In the genomic region with DNA sequence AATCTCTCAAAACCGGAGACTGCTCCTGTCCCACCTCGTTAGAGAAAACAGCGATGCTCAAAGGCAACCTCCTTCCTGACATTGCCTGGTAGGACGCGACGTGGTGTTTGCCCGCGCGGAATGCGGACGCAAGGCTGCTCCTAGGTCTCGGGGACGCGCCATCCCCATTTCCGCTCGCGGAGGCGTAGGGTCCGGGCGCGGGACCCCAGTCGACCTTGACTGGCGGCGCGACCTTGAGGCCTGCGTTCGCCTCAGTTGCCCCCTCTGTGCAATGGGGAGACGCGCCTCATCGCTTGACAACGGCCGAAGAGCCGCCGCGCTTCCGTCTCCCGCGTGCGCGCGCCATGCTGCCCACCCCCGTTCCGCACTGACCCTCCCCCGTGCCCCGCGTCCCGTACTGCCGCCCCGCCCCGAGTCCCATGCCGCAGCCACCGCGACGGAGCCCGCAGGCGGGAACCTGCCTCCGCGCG, we compare ENCODE assay signal across 8 cellular contexts. TPM values are rescaled to one million over a fixed set of nuclear protein-coding genes. Genes with fewer than 3 reads are reported as not detected.
DNase-seq lines count a peak whose midpoint lies in the region; ATAC-seq, FAIRE-seq and TF ChIP-seq lines count a peak whose summit lies in the region.

No MANE protein-coding gene starts in this region.

- FAIRE-seq in frontal cortex (lab: Jason Lieb, UNC) = no peak

- DNase-seq in AG08396 (ENCODE audit: low spot score) = peak; percentile 60
- DNase-seq in NCI-H526 treated with DMSO at 0.1 percent for 48 hours (lab: John Stamatoyannopoulos, UW) = peak; percentile 70
- DNase-seq in iPS-NIHi7 (ENCODE audit: extremely low spot score) = peak; percentile 76
- DNase-seq in stimulated activated naive B cell treated with anti-CD40 and anti-IgM and Interleukin-4, amounts not matched to agents 10 μg/mL and 1 μg/mL and 100 μg/mL, for 72 hours = no peak
- DNase-seq in frontal cortex (ENCODE audit: low spot score in 2 of 2) = no peak

- H3K9me3 Mint-ChIP-seq in brain = no peaks in the 10 kb centered on the region
- H3K9me3 Mint-ChIP-seq in stimulated activated naive B cell treated with anti-CD40 and anti-IgM and Interleukin-4, amounts not matched to agents 10 μg/mL and 1 μg/mL and 100 μg/mL, for 72 hours = no peaks in the 10 kb centered on the region

- H3K4me3 Mint-ChIP-seq in brain = peak overlapping the region; percentile 88 to 99 (median 98)
- peak overlapping the region; percentile 95 to 96 for H3K4me3 Mint-ChIP-seq in stimulated activated naive B cell treated with anti-CD40 and anti-IgM and Interleukin-4, amounts not matched to agents 10 μg/mL and 1 μg/mL and 100 μg/mL, for 72 hours

- TF ChIP-seq CTCF in brain (conservative IDR thresholded peaks at IDR 0.05) = no peak

- H3K4me1 Mint-ChIP-seq in brain = peaks cover 33% of the 10 kb centered on the region
- H3K4me1 Mint-ChIP-seq in stimulated activated naive B cell treated with anti-CD40 and anti-IgM and Interleukin-4, amounts not matched to agents 10 μg/mL and 1 μg/mL and 100 μg/mL, for 72 hours = peaks cover 15 to 29% of the 10 kb centered on the region in 2 donors

- peaks cover 7% of the 10 kb centered on the region for H3K27me3 Mint-ChIP-seq in brain
- no peaks in the 10 kb centered on the region for H3K27me3 Mint-ChIP-seq in stimulated activated naive B cell treated with anti-CD40 and anti-IgM and Interleukin-4, amounts not matched to agents 10 μg/mL and 1 μg/mL and 100 μg/mL, for 72 hours

- peaks cover 32% of the 10 kb centered on the region for H3K36me3 Mint-ChIP-seq in brain
- H3K36me3 Mint-ChIP-seq in stimulated activated naive B cell treated with anti-CD40 and anti-IgM and Interleukin-4, amounts not matched to agents 10 μg/mL and 1 μg/mL and 100 μg/mL, for 72 hours = peaks cover 23 to 39% of the 10 kb centered on the region in 2 donors

- ATAC-seq in GM18502 (IDR thresholded peaks at IDR 0.05; ENCODE audit: poor library complexity, unreplicated experiment) = peak; percentile 34
- ATAC-seq in HG03045 (IDR thresholded peaks at IDR 0.05; ENCODE audit: unreplicated experiment) = peak; percentile 12
- ATAC-seq in stimulated activated naive B cell treated with anti-CD40 and anti-IgM and Interleukin-4, amounts not matched to agents 10 μg/mL and 1 μg/mL and 100 μg/mL, for 72 hours (replicated peaks) = peak; percentile 29 to 31

- peak overlapping the region; percentile 94 to 97 (median 95) for H3K27ac Mint-ChIP-seq in brain
- peak overlapping the region; percentile 99 for H3K27ac Mint-ChIP-seq in stimulated activated naive B cell treated with anti-CD40 and anti-IgM and Interleukin-4, amounts not matched to agents 10 μg/mL and 1 μg/mL and 100 μg/mL, for 72 hours

RNA-seq across cellular contexts. Expression of a gene that starts 0.4 kb away (rescaled TPM):
- 3,075 TPM for polyA plus RNA-seq in brain (ENCODE audit: insufficient read depth, low read depth, low replicate concordance)
- 518 TPM for total RNA-seq in frontal cortex

RNA-seq across cellular contexts. Expression of a gene that starts 47.4 kb away (rescaled TPM):
- 118 TPM for polyA plus RNA-seq in brain (ENCODE audit: insufficient read depth, low read depth, low replicate concordance)
- total RNA-seq in frontal cortex = 9.8 TPM

RNA-seq across cellular contexts. Expression of a gene that starts 51.8 kb away (rescaled TPM):
- polyA plus RNA-seq in brain (ENCODE audit: insufficient read depth, low read depth, low replicate concordance) = 302 TPM
- total RNA-seq in frontal cortex = 227 TPM

Comparison
In these comparisons a context has a peak if more than half of its experiments do, and no peak if none do; other contexts are left out.
1. DNase-seq: peak in AG08396 (single experiment), NCI-H526 treated with DMSO at 0.1 percent for 48 hours (single experiment) and iPS-NIHi7 (single experiment); none in stimulated activated naive B cell treated with anti-CD40 and anti-IgM and Interleukin-4, amounts not matched to agents 10 μg/mL and 1 μg/mL and 100 μg/mL, for 72 hours (single experiment) and frontal cortex (0 of 2).
2. Peak in every context shown above with its lines, with median percentiles within 50 percentile points of each other: ATAC-seq.